13 cellular contexts compared by ENCODE assay signal in the genomic region with DNA sequence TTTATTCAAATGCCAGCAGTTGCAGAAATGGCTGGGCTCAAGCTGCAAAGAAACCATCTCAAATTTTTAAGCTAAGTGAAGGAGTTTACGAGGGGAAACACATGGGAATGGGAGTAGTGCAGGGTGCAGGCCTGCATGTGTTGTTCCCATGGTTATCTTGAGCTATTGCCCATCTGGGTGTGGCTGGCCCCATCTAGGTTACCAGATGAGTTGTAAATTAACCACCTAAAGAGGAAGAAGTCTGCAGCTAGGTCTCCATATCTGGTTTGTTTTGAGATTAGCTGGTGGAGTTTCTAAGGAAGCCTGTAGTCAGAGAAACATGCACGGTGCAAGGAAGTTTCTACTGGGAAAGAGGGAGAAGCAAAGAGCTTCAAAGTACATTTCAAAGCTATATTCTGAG. TPM values are rescaled to one million over a fixed set of nuclear protein-coding genes. Genes with fewer than 3 reads are reported as not detected.
DNase-seq lines count a peak whose midpoint lies in the region; ATAC-seq, FAIRE-seq and TF ChIP-seq lines count a peak whose summit lies in the region.
"Had no signal": no experiment of that assay in that cellular context is flagged by ENCODE, and none has a peak within 500 bp of the region (broad histone marks: within the 10 kb centered on the region; RNA-seq: fewer than 3 reads in every experiment).

No MANE protein-coding gene starts in this region.

- H3K4me2 ChIP-seq in A549, result peak overlapping the region; percentile 43

- TF ChIP-seq RAD21 in A549 (conservative IDR thresholded peaks at IDR 0.05 in 1 of 2, IDR thresholded peaks at IDR 0.05 in 1 of 2), result no peak

- POLR2A ChIA-PET in A549 (lab: Yijun Ruan, JAX), result no interaction called here

- peak in 1 of 2 experiments; percentile 68; a peak in 4 of 6 replicates for ATAC-seq in A549
- ATAC-seq in GM19452 (IDR thresholded peaks at IDR 0.05; ENCODE audit: unreplicated experiment), result peak; percentile 86
- ATAC-seq in HG02973 (IDR thresholded peaks at IDR 0.05; ENCODE audit: unreplicated experiment), result peak; percentile 92

- WGBS in A549 (ENCODE audit: missing lambda C conversion rate), result 15% methylated on average over 2 of the region's 2 CpGs
- 55 to 60% methylated on average over 2 of the region's 2 CpGs for WGBS in tibial nerve, 2 donors

- H3K4me1 ChIP-seq in A549 (peaks cover 18% of the 10 kb centered on the region; the same call in 1 of the 3 replicates), left ventricle myocardium inferior (no peaks in the 10 kb centered on the region), tibial nerve (no peaks in the 10 kb centered on the region)

- TF ChIP-seq POLR2A in A549 (IDR thresholded peaks at IDR 0.05; ENCODE audit: low read length) (no peak), GM12892 (IDR thresholded peaks at IDR 0.05; ENCODE audit: low read depth, low read length) (no peak), tibial nerve (IDR thresholded peaks at IDR 0.05) (no peak)

- H3K9me3 ChIP-seq in A549 (peaks cover 13% of the 10 kb centered on the region; the same call in 1 of the 3 replicates), left ventricle myocardium inferior (replicated peaks) (peaks cover 14% of the 10 kb centered on the region), tibial nerve (no peaks in the 10 kb centered on the region)

- TF ChIP-seq CTCF in A549 (IDR thresholded peaks at IDR 0.05) (no peak), left ventricle myocardium inferior (IDR thresholded peaks at IDR 0.05; ENCODE audit: borderline replicate concordance) (no peak), tibial nerve (IDR thresholded peaks at IDR 0.05) (no peak)

- H3K4me3 ChIP-seq in A549, result no peak overlapping the region
- H3K4me3 ChIP-seq in left ventricle myocardium inferior, result no peak overlapping the region
- H3K4me3 ChIP-seq in tibial nerve, result no peak overlapping the region
- H3K4me3 ChIP-seq: cardiac muscle cell, skin epidermis had no signal

- H3K27me3 ChIP-seq in left ventricle myocardium inferior (ENCODE audit: low read depth) (no peaks in the 10 kb centered on the region), tibial nerve (no peaks in the 10 kb centered on the region)
- H3K27me3 ChIP-seq: cardiac muscle cell had no signal

- intact Hi-C loops in left ventricle myocardium inferior (cut with micrococcal nuclease), result no loop called here

- FAIRE-seq in A549 (lab: Jason Lieb, UNC), result no peak
- FAIRE-seq in GM12892 (lab: Jason Lieb, UNC), result no peak
- FAIRE-seq: G401.6 had no signal

- CTCF ChIA-PET in A549 (lab: Yijun Ruan, JAX), result interaction anchor here (2.0 to 3.8 kb wide), 2 partner anchors 24 to 34 kb away, joined by 8 to 15 read pairs; a partner anchor contains a TSS

- H3K36me3 ChIP-seq in left ventricle myocardium inferior, result no peaks in the 10 kb centered on the region
- H3K36me3 ChIP-seq in tibial nerve, result no peaks in the 10 kb centered on the region
- H3K36me3 ChIP-seq: cardiac muscle cell had no signal

- TF ChIP-seq EP300 in A549 (IDR thresholded peaks at IDR 0.05), result no peak
- TF ChIP-seq EP300 in tibial nerve (IDR thresholded peaks at IDR 0.05), result no peak

- H3K27ac ChIP-seq in A549 (peak overlapping the region; percentile 19 to 40; a peak in 5 of 6 replicates), left ventricle myocardium inferior (replicated peaks) (no peak overlapping the region), tibial nerve (peak overlapping the region in 1 of 4 donors; percentile 12)
- H3K27ac ChIP-seq: cardiac muscle cell, skin epidermis had no signal

- peak in 1 of 2 experiments; percentile 59 for DNase-seq in A549 (ENCODE audit: low read depth in 1 of 2, low spot score in 1 of 2)
- peak; percentile 65 for DNase-seq in MV-4-11 (lab: John Stamatoyannopoulos, UW)
- no peak for DNase-seq in left ventricle myocardium inferior
- DNase-seq in NCI-H774 (lab: John Stamatoyannopoulos, UW), result no peak
- DNase-seq in GM12892 (ENCODE audit: insufficient read length), result no peak
- DNase-seq in tibial nerve (ENCODE audit: low spot score in 2 of 2), result no peak
- DNase-seq: NCI-H2107; stimulated activated naive CD4-positive, alpha-beta T cell treated with Interleukin-2 at 50 U/mL for 16 hours had no signal

TF ChIP-seq in A549, 52 proteins besides CTCF, POLR2A, EP300 and RAD21:
- TF ChIP-seq FOSL2 (IDR thresholded peaks at IDR 0.05) (no peak), FOSL2 (CRISPR knock-in tag; IDR thresholded peaks at IDR 0.05) (no peak), CHD2 (IDR thresholded peaks at IDR 0.05; ENCODE audit: low read length, partially characterized antibody) (no peak), BHLHE40 (IDR thresholded peaks at IDR 0.05; ENCODE audit: low read depth, low read length) (no peak), MAZ (IDR thresholded peaks at IDR 0.05; ENCODE audit: borderline replicate concordance, low read depth, low read length) (no peak)
- TF ChIP-seq, protein P1, sequence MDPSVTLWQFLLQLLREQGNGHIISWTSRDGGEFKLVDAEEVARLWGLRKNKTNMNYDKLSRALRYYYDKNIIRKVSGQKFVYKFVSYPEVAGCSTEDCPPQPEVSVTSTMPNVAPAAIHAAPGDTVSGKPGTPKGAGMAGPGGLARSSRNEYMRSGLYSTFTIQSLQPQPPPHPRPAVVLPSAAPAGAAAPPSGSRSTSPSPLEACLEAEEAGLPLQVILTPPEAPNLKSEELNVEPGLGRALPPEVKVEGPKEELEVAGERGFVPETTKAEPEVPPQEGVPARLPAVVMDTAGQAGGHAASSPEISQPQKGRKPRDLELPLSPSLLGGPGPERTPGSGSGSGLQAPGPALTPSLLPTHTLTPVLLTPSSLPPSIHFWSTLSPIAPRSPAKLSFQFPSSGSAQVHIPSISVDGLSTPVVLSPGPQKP (IDR thresholded peaks at IDR 0.05; ENCODE audit: low read depth, low read length), result no peak

RNA-seq across cellular contexts. Expression of a gene that starts 23.3 kb away (rescaled TPM):
- polyA plus RNA-seq in A549 (2011; rRNA removed) (49.2 and 51.9 TPM in 2 replicates), A549 (2017; fragmentation: RNase III; extraction: RNeasy Plus Mini Kit Qiagen cat#74134 plus additional on column Dnase treatment) (5.1 to 6.4 TPM (median 6.0 TPM) in 3 replicates)
- 2.6 and 3.0 TPM in 2 replicates for polyA plus RNA-seq in A549 (2012; cell fraction: cytosol; rRNA removed)
- 3.4 and 4.9 TPM in 2 replicates for polyA plus RNA-seq in A549 (2012; cell fraction: nucleus; rRNA removed)
- 23.6 and 23.8 TPM in 2 replicates for polyA minus RNA-seq in A549 (2011; rRNA and poly(A)+ RNA removed)
- total RNA-seq in left ventricle myocardium inferior (6.1 TPM), tibial nerve (10 to 100 TPM; 17.3 to 61.5 (median 20.6) TPM)
- polyA plus RNA-seq in GM12892 (2012; ENCODE audit: missing spikeins), result 0.11 TPM

RNA-seq across cellular contexts. Expression of a gene that starts 34.0 kb away (rescaled TPM):
- 76.2 and 81.3 TPM in 2 replicates for polyA plus RNA-seq in A549 (2011; rRNA removed)
- polyA plus RNA-seq in A549 (2012; cell fraction: cytosol; rRNA removed), result 7.8 and 10.3 TPM in 2 replicates
- polyA plus RNA-seq in A549 (2012; cell fraction: nucleus; rRNA removed), result 3.8 and 5.7 TPM in 2 replicates
- polyA plus RNA-seq in A549 (2017; fragmentation: RNase III; extraction: RNeasy Plus Mini Kit Qiagen cat#74134 plus additional on column Dnase treatment), result 15.7 to 21.0 TPM (median 20.3 TPM) in 3 replicates
- polyA minus RNA-seq in A549 (2011; rRNA and poly(A)+ RNA removed), result 8.3 and 9.6 TPM in 2 replicates
- total RNA-seq in left ventricle myocardium inferior, result 1.2 TPM
- 0.47 TPM for polyA plus RNA-seq in GM12892 (2012; ENCODE audit: missing spikeins)
- total RNA-seq in tibial nerve, result 10 to 100 TPM in 1 of 4 donors, 1 to 10 TPM in 3; 3.1 to 38.7 (median 4.1) TPM
- total RNA-seq: cardiac muscle cell had no signal
- polyA plus RNA-seq: cardiac muscle cell had no signal

RNA-seq across cellular contexts. Expression of a gene that starts 56.7 kb away (rescaled TPM):
- 5.2 and 6.1 TPM in 2 replicates for polyA plus RNA-seq in A549 (2011; rRNA removed)
- polyA plus RNA-seq in A549 (2012; cell fraction: cytosol; rRNA removed), result 0.89 and 0.92 TPM in 2 replicates
- polyA plus RNA-seq in A549 (2012; cell fraction: nucleus; rRNA removed), result 1.8 TPM in 2 replicates
- 1.6 to 1.9 TPM (median 1.6 TPM) in 3 replicates for polyA plus RNA-seq in A549 (2017; fragmentation: RNase III; extraction: RNeasy Plus Mini Kit Qiagen cat#74134 plus additional on column Dnase treatment)
- polyA minus RNA-seq in A549 (2011; rRNA and poly(A)+ RNA removed), result 2.2 and 5.1 TPM in 2 replicates
- 3.8 TPM for total RNA-seq in left ventricle myocardium inferior
- polyA plus RNA-seq in GM12892 (2012; ENCODE audit: missing spikeins), result 0.76 TPM
- total RNA-seq in tibial nerve, result 10 to 100 TPM; 18.9 to 51.1 (median 22.0) TPM
